9 cellular contexts compared by ENCODE assay signal in the genomic region with DNA sequence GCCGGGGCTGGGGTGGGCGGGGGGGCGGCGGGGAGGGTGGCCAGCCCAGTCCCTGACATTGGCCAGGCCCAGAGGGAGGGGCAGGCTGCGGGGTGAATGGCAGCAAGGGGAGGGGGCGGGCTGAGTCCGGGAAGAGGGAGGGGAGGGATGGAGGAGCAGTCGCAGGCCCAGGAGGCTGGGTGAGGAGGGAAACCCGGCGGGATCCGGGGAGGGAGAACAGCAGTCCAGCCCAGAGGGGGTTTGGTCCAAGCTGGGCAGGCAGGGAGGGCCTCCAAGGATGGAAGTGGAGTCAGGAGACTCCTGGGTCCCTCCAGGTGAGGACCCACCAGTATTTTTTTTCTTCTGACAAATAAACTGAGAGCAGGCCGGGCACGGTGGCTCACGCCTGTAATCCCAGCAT. TPM values are rescaled to one million over a fixed set of nuclear protein-coding genes. Genes with fewer than 3 reads are reported as not detected.
DNase-seq lines count a peak whose midpoint lies in the region; ATAC-seq and TF ChIP-seq lines count a peak whose summit lies in the region.
"Had no signal": no experiment of that assay in that cellular context is flagged by ENCODE, and none has a peak within 500 bp of the region (broad histone marks: within the 10 kb centered on the region; RNA-seq: fewer than 3 reads in every experiment).

No MANE protein-coding gene starts in this region.

- no peaks in the 10 kb centered on the region for H3K4me1 Mint-ChIP-seq in mesothelial cell of epicardium

- peak; percentile 41 for DNase-seq in COR-L47 (lab: John Stamatoyannopoulos, UW)
- DNase-seq in NCI-H1105 treated with DMSO at 0.1 percent for 48 hours (lab: John Stamatoyannopoulos, UW) = peak; percentile 59
- DNase-seq in astrocyte of the cerebellum (ENCODE audit: low read depth) = no peak
- no peak for DNase-seq in mesothelial cell of epicardium (ENCODE audit: low spot score in 2 of 2, unreplicated experiment in 2 of 2)
- no peak for DNase-seq in foreskin melanocyte

- no peak overlapping the region for H3K27ac Mint-ChIP-seq in mesothelial cell of epicardium

- peaks cover 67% of the 10 kb centered on the region for H3K27me3 Mint-ChIP-seq in mesothelial cell of epicardium (ENCODE audit: low read depth)

- H3K9me3 Mint-ChIP-seq in mesothelial cell of epicardium = no peaks in the 10 kb centered on the region

- peak overlapping the region; percentile 28 for H3K4me3 Mint-ChIP-seq in mesothelial cell of epicardium

- ATAC-seq in GM19328 (IDR thresholded peaks at IDR 0.05; ENCODE audit: unreplicated experiment) (no peak), HG03039 (IDR thresholded peaks at IDR 0.05; ENCODE audit: unreplicated experiment) (no peak), HG03175 (IDR thresholded peaks at IDR 0.05; ENCODE audit: unreplicated experiment) (no peak)

- TF ChIP-seq CTCF in astrocyte of the cerebellum (IDR thresholded peaks at IDR 0.05; ENCODE audit: low read depth, low read length, missing control alignments) (no peak), mesothelial cell of epicardium (IDR thresholded peaks at IDR 0.05; ENCODE audit: unreplicated experiment) (no peak)

- in situ Hi-C loops in astrocyte of the cerebellum (cut with HindIII; ENCODE audit: low sequenced_read_pairs) = no loop called here

- peak overlapping the region; percentile 31 for H3K4me3 ChIP-seq in astrocyte of the cerebellum (ENCODE audit: low read depth, low read length)
- H3K4me3 ChIP-seq: lung had no signal

- H3K36me3 Mint-ChIP-seq in mesothelial cell of epicardium = no peaks in the 10 kb centered on the region

RNA-seq across cellular contexts. Expression of a gene that starts 14.4 kb away (rescaled TPM):
- 1.4 to 1.5 TPM (median 1.5 TPM) in 3 replicates for total RNA-seq in mesothelial cell of epicardium

RNA-seq across cellular contexts. Expression of a gene that starts 40.4 kb away (rescaled TPM):
- total RNA-seq in mesothelial cell of epicardium = 66.9 to 75.3 TPM (median 67.9 TPM) in 3 replicates

RNA-seq across cellular contexts. Expression of a gene that starts 52.9 kb away (rescaled TPM):
- total RNA-seq in mesothelial cell of epicardium = 44.1 to 44.5 TPM (median 44.4 TPM) in 3 replicates

RNA-seq across cellular contexts. Expression of a gene that starts 52.9 kb away (rescaled TPM):
- total RNA-seq in mesothelial cell of epicardium = 125 to 145 TPM (median 144 TPM) in 3 replicates

Comparison
In these comparisons a context has a peak if more than half of its experiments do, and no peak if none do; other contexts are left out.
1. DNase-seq: peak in COR-L47 (single experiment) and NCI-H1105 treated with DMSO at 0.1 percent for 48 hours (single experiment); none in astrocyte of the cerebellum (single experiment), mesothelial cell of epicardium (0 of 2) and foreskin melanocyte (single experiment).